9 cellular contexts compared by ENCODE assay signal in genomic region chr17:10754109-10754508, GRCh38. TPM values are rescaled to one million over a fixed set of nuclear protein-coding genes. Genes with fewer than 3 reads are reported as not detected.
DNase-seq lines count a peak whose midpoint lies in the region; ATAC-seq and TF ChIP-seq lines count a peak whose summit lies in the region.
"Had no signal": no experiment of that assay in that cellular context is flagged by ENCODE, and none has a peak within 500 bp of the region (broad histone marks: within the 10 kb centered on the region; RNA-seq: fewer than 3 reads in every experiment).

No MANE protein-coding gene starts in this region.

- TF ChIP-seq CTCF in GM10266 (IDR thresholded peaks at IDR 0.05; ENCODE audit: control insufficient read depth, insufficient read depth, low read depth, missing control alignments) (peak; percentile 46), RWPE1 (conservative IDR thresholded peaks at IDR 0.05; ENCODE audit: low read depth) (peak; percentile 24), fibroblast of the aortic adventitia (IDR thresholded peaks at IDR 0.05; ENCODE audit: insufficient read depth, low read length) (peak; percentile 16)

- H3K36me3 Mint-ChIP-seq in activated T-helper 1 cell treated with anti-CD3 and anti-CD28 coated beads, Interleukin-12 subunit alpha, Interleukin-12 subunit beta, Interleukin-2, Interleukin-4 antibody, amounts not matched to agents 30 ng/mL and 10 ng/mL and 1 ng/mL, durations not matched to agents 14 hours and 24 hours and 36 hours (ENCODE audit: low read depth), result no peaks in the 10 kb centered on the region

- DNase-seq in A172 (ENCODE audit: low spot score), result peak; percentile 46
- DNase-seq in GM10266 (ENCODE audit: extremely low spot score), result peak; percentile 37
- DNase-seq in RWPE1 (ENCODE audit: low spot score), result no peak
- peak; percentile 15 for DNase-seq in fibroblast of the aortic adventitia (ENCODE audit: low read depth)
- DNase-seq in dedifferentiated amniotic fluid mesenchymal stem cell (ENCODE audit: extremely low spot score), result no peak
- no peak for DNase-seq in activated T-helper 1 cell treated with anti-CD3 and anti-CD28 coated beads, Interleukin-12 subunit alpha, Interleukin-12 subunit beta, Interleukin-2, Interleukin-4 antibody, amounts not matched to agents 30 ng/mL and 10 ng/mL and 1 ng/mL, durations not matched to agents 14 hours and 24 hours and 36 hours (ENCODE audit: low spot score)
- DNase-seq in NK-92 treated with Interleukin-12 subunit alpha and Interleukin-12 subunit beta, amount 100 ng/mL, for 24 hours (lab: John Stamatoyannopoulos, UW), result no peak

- CTCF ChIA-PET in RWPE1 (lab: Yijun Ruan, JAX), result interaction anchor here (0.6 to 1.1 kb wide), 2 partner anchors 13 to 108 kb away, joined by 3 read pairs; no protein-coding TSS in a partner anchor

- H3K27ac Mint-ChIP-seq in activated T-helper 1 cell treated with anti-CD3 and anti-CD28 coated beads, Interleukin-12 subunit alpha, Interleukin-12 subunit beta, Interleukin-2, Interleukin-4 antibody, amounts not matched to agents 30 ng/mL and 10 ng/mL and 1 ng/mL, durations not matched to agents 14 hours and 24 hours and 36 hours, result no peak overlapping the region

- H3K27me3 Mint-ChIP-seq in activated T-helper 1 cell treated with anti-CD3 and anti-CD28 coated beads, Interleukin-12 subunit alpha, Interleukin-12 subunit beta, Interleukin-2, Interleukin-4 antibody, amounts not matched to agents 30 ng/mL and 10 ng/mL and 1 ng/mL, durations not matched to agents 14 hours and 24 hours and 36 hours (ENCODE audit: insufficient read depth), result peaks cover 2% of the 10 kb centered on the region

- intact Hi-C loops in activated T-helper 1 cell treated with anti-CD3 and anti-CD28 coated beads, Interleukin-12 subunit alpha, Interleukin-12 subunit beta, Interleukin-2, Interleukin-4 antibody, amounts not matched to agents 30 ng/mL and 10 ng/mL and 1 ng/mL, durations not matched to agents 14 hours and 24 hours and 36 hours (cut with micrococcal nuclease), result no loop called here

- no peak overlapping the region for H3K27ac ChIP-seq in RWPE1

- no peak for ATAC-seq in GM21619 (IDR thresholded peaks at IDR 0.05; ENCODE audit: unreplicated experiment)

- POLR2A ChIA-PET in RWPE1 (lab: Yijun Ruan, JAX; ENCODE audit: low non-redundant PET), result no interaction called here

- no peaks in the 10 kb centered on the region for H3K4me1 Mint-ChIP-seq in activated T-helper 1 cell treated with anti-CD3 and anti-CD28 coated beads, Interleukin-12 subunit alpha, Interleukin-12 subunit beta, Interleukin-2, Interleukin-4 antibody, amounts not matched to agents 30 ng/mL and 10 ng/mL and 1 ng/mL, durations not matched to agents 14 hours and 24 hours and 36 hours (ENCODE audit: low read depth)

- no peaks in the 10 kb centered on the region for H3K9me3 Mint-ChIP-seq in activated T-helper 1 cell treated with anti-CD3 and anti-CD28 coated beads, Interleukin-12 subunit alpha, Interleukin-12 subunit beta, Interleukin-2, Interleukin-4 antibody, amounts not matched to agents 30 ng/mL and 10 ng/mL and 1 ng/mL, durations not matched to agents 14 hours and 24 hours and 36 hours

- H3K4me3 ChIP-seq in fibroblast of the aortic adventitia (ENCODE audit: low read depth, low read length), result no peak overlapping the region

- H3K4me3 Mint-ChIP-seq in activated T-helper 1 cell treated with anti-CD3 and anti-CD28 coated beads, Interleukin-12 subunit alpha, Interleukin-12 subunit beta, Interleukin-2, Interleukin-4 antibody, amounts not matched to agents 30 ng/mL and 10 ng/mL and 1 ng/mL, durations not matched to agents 14 hours and 24 hours and 36 hours, result no peak overlapping the region

RNA-seq across cellular contexts. Expression of gene TMEM220, which starts 24.3 kb away (rescaled TPM):
- 0.12 and 0.26 TPM in 2 replicates for total RNA-seq in A172 (2014; rRNA removed; shearing (Covaris generic))
- 4.1 and 6.2 TPM in 2 replicates for total RNA-seq in fibroblast of the aortic adventitia (ENCODE audit: low replicate concordance)
- total RNA-seq in activated T-helper 1 cell treated with anti-CD3 and anti-CD28 coated beads, Interleukin-12 subunit alpha, Interleukin-12 subunit beta, Interleukin-2, Interleukin-4 antibody, amounts not matched to agents 30 ng/mL and 10 ng/mL and 1 ng/mL, durations not matched to agents 14 hours and 24 hours and 36 hours, result 0.98 and 1.3 TPM in 2 replicates

RNA-seq across cellular contexts. Expression of gene TMEM238L, which starts 49.8 kb away (rescaled TPM):
- not detected in 2 replicates for total RNA-seq in A172 (2014; rRNA removed; shearing (Covaris generic))
- not detected in 2 replicates for total RNA-seq in fibroblast of the aortic adventitia (ENCODE audit: low replicate concordance)
- total RNA-seq in activated T-helper 1 cell treated with anti-CD3 and anti-CD28 coated beads, Interleukin-12 subunit alpha, Interleukin-12 subunit beta, Interleukin-2, Interleukin-4 antibody, amounts not matched to agents 30 ng/mL and 10 ng/mL and 1 ng/mL, durations not matched to agents 14 hours and 24 hours and 36 hours, result not detected in 2 replicates
- total RNA-seq: skeletal muscle tissue had no signal

RNA-seq across cellular contexts. Expression of gene ADPRM, which starts 56.7 kb away (rescaled TPM):
- 8.4 and 11.1 TPM in 2 replicates for total RNA-seq in A172 (2014; rRNA removed; shearing (Covaris generic))
- 9.3 and 18.3 TPM in 2 replicates for total RNA-seq in fibroblast of the aortic adventitia (ENCODE audit: low replicate concordance)
- 10.3 and 12.6 TPM in 2 replicates for total RNA-seq in activated T-helper 1 cell treated with anti-CD3 and anti-CD28 coated beads, Interleukin-12 subunit alpha, Interleukin-12 subunit beta, Interleukin-2, Interleukin-4 antibody, amounts not matched to agents 30 ng/mL and 10 ng/mL and 1 ng/mL, durations not matched to agents 14 hours and 24 hours and 36 hours

RNA-seq across cellular contexts. Expression of gene SCO1, which starts 56.8 kb away (rescaled TPM):
- total RNA-seq in A172 (2014; rRNA removed; shearing (Covaris generic)), result 51.6 and 58.9 TPM in 2 replicates
- 22.1 and 69.7 TPM in 2 replicates for total RNA-seq in fibroblast of the aortic adventitia (ENCODE audit: low replicate concordance)
- 42.0 and 43.7 TPM in 2 replicates for total RNA-seq in activated T-helper 1 cell treated with anti-CD3 and anti-CD28 coated beads, Interleukin-12 subunit alpha, Interleukin-12 subunit beta, Interleukin-2, Interleukin-4 antibody, amounts not matched to agents 30 ng/mL and 10 ng/mL and 1 ng/mL, durations not matched to agents 14 hours and 24 hours and 36 hours

Comparison
In these comparisons a context has a peak if more than half of its experiments do, and no peak if none do; other contexts are left out.
1. DNase-seq: peak in A172 (single experiment), GM10266 (single experiment) and fibroblast of the aortic adventitia (single experiment); none in RWPE1 (single experiment), dedifferentiated amniotic fluid mesenchymal stem cell (single experiment), activated T-helper 1 cell treated with anti-CD3 and anti-CD28 coated beads, Interleukin-12 subunit alpha, Interleukin-12 subunit beta, Interleukin-2, Interleukin-4 antibody, amounts not matched to agents 30 ng/mL and 10 ng/mL and 1 ng/mL, durations not matched to agents 14 hours and 24 hours and 36 hours (single experiment) and NK-92 treated with Interleukin-12 subunit alpha and Interleukin-12 subunit beta, amount 100 ng/mL, for 24 hours (single experiment).
2. Peak in every context shown above with its lines, with median percentiles within 50 percentile points of each other: CTCF ChIP-seq.